In the genomic region with DNA sequence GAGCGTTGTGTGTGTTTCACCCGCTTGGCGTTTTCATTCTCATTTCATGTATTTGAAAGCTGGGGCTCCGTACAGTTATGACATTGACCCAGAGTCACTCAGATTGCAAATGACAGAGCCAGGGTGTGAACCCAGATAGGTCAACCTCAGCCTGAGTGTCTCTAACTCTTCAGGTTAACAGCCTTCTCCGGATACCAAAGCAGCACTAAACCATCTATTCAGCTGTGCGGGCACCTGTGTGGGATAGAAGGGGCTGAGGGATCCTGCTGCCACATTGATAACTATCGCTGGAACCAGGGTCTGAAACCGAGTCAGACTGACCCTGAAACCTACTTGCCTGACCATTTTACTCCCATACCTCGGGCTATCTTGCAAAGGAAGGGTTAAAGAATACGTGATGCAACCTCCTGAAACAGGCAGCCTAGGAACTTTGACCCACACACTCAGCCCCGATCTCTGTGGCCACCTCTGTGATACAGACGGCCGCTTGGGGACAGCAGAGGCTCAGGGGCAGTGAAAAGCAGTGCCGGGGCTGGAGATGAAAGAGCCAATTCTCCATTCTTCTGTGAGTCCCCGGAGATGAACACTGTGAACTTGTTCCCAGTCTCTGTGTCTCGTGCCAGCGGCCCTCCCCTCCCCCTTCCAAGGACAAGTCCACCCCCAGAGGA, we compare ENCODE assay signal across 8 cellular contexts.
DNase-seq lines count a peak whose midpoint lies in the region; ATAC-seq and TF ChIP-seq lines count a peak whose summit lies in the region.

No MANE protein-coding gene starts in this region.

- H3K4me3 ChIP-seq in BE2C (ENCODE audit: low read depth, low read length) (no peak overlapping the region), adipocyte (ENCODE audit: low read length) (peak overlapping the region; percentile 59), right atrium auricular region (peak overlapping the region in 1 of 2 donors; percentile 0)

- peaks cover 0 to 1% of the 10 kb centered on the region in 2 donors for H3K4me1 Mint-ChIP-seq in effector memory CD8-positive, alpha-beta T cell (ENCODE audit: low read depth in 2 of 2)

- H3K36me3 ChIP-seq in BE2C (no peaks in the 10 kb centered on the region), adipocyte (ENCODE audit: control insufficient read depth, insufficient read depth, low read length, severe bottlenecking) (no peaks in the 10 kb centered on the region), right atrium auricular region (no peaks in the 10 kb centered on the region)

- H3K4me3 Mint-ChIP-seq in effector memory CD8-positive, alpha-beta T cell, result no peak overlapping the region

- peak overlapping the region; percentile 72 for H3K9ac ChIP-seq in adipocyte (ENCODE audit: low read length)

- no peak overlapping the region for H3K27ac Mint-ChIP-seq in effector memory CD8-positive, alpha-beta T cell

- H3K4me1 ChIP-seq in BE2C, result no peaks in the 10 kb centered on the region; the same call in 1 of the 2 replicates
- peaks cover 47% of the 10 kb centered on the region for H3K4me1 ChIP-seq in adipocyte (ENCODE audit: control insufficient read depth, insufficient read depth, low read length)
- peaks cover 0 to 15% of the 10 kb centered on the region in 2 donors for H3K4me1 ChIP-seq in right atrium auricular region

- H3K9me3 ChIP-seq in BE2C (no peaks in the 10 kb centered on the region), adipocyte (ENCODE audit: control insufficient read depth, low read length) (no peaks in the 10 kb centered on the region), right atrium auricular region (no peaks in the 10 kb centered on the region)

- peak; percentile 24 for DNase-seq in BE2C
- peak; percentile 45 for DNase-seq in HPDE6-E6E7 (ENCODE audit: extremely low spot score)
- DNase-seq in adipocyte (ENCODE audit: low read depth), result peak; percentile 16
- peak; percentile 88 for DNase-seq in right atrium auricular region (ENCODE audit: low spot score)
- DNase-seq in sciatic nerve (ENCODE audit: low spot score), result peak; percentile 88
- no peak for DNase-seq in effector memory CD8-positive, alpha-beta T cell
- no peak for DNase-seq in stimulated activated CD8-positive, alpha-beta memory T cell treated with anti-CD3 and anti-CD28 coated beads, Interleukin-4, amount 100 ng/mL, for 48 hours
- no peak for DNase-seq in activated CD8-positive, alpha-beta memory T cell treated with anti-CD3 and anti-CD28 coated beads, Interleukin-2, amount 50 U/mL, for 4 hours

- no peaks in the 10 kb centered on the region for H3K36me3 Mint-ChIP-seq in effector memory CD8-positive, alpha-beta T cell (ENCODE audit: insufficient read depth)

- H3K27me3 Mint-ChIP-seq in effector memory CD8-positive, alpha-beta T cell, result peaks cover 15 to 35% of the 10 kb centered on the region in 2 donors

- no peaks in the 10 kb centered on the region for H3K9me3 Mint-ChIP-seq in effector memory CD8-positive, alpha-beta T cell

- TF ChIP-seq CTCF in BE2C (IDR thresholded peaks at IDR 0.05; ENCODE audit: low read depth, low read length) (peak; percentile 56), right atrium auricular region (IDR thresholded peaks at IDR 0.05) (peak; percentile 78 to 95)

- H3K27me3 ChIP-seq in BE2C (no peaks in the 10 kb centered on the region), adipocyte (replicated peaks; ENCODE audit: control insufficient read depth, insufficient read depth, low read length) (no peaks in the 10 kb centered on the region), right atrium auricular region (no peaks in the 10 kb centered on the region)

- intact Hi-C loops in sciatic nerve (cut with DNase I), result loop anchor here (5.0 to 10.0 kb wide), 2 partner anchors 236 to 924 kb away; no protein-coding TSS in a partner anchor

- ATAC-seq in sciatic nerve, result peak; percentile 97
- no peak for ATAC-seq in effector memory CD8-positive, alpha-beta T cell (replicated peaks)

- peak overlapping the region; percentile 8 to 25 for H3K27ac ChIP-seq in right atrium auricular region

Comparison
In these comparisons a context has a peak if more than half of its experiments do, and no peak if none do; other contexts are left out.
1. DNase-seq: peak in BE2C (single experiment), HPDE6-E6E7 (single experiment), adipocyte (single experiment), right atrium auricular region (single experiment) and sciatic nerve (single experiment); none in effector memory CD8-positive, alpha-beta T cell (0 of 3), stimulated activated CD8-positive, alpha-beta memory T cell treated with anti-CD3 and anti-CD28 coated beads, Interleukin-4, amount 100 ng/mL, for 48 hours (single experiment) and activated CD8-positive, alpha-beta memory T cell treated with anti-CD3 and anti-CD28 coated beads, Interleukin-2, amount 50 U/mL, for 4 hours (single experiment).